Comparison of ENCODE assay signal across 30 cellular contexts in the genomic region with DNA sequence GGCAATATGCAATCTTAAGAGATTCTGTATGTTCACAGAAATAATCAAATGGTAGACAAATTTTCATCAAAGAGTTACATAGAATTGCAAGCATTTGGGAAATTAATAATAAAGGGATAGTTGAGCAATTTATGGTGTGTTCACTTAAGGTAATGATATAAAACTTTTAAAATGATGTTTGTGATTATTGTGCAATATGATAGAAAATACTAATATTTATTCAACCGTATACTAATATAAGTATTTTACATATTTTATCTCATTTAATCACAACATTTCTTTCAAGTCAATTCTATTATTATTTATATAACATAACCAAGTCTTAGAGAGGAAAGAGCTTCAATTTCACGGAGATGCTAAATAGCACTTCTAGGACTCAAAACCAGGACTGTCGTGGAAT.
"Had no signal": no experiment of that assay in that cellular context is flagged by ENCODE, and none has a peak within 500 bp of the region (broad histone marks: within the 10 kb centered on the region; RNA-seq: fewer than 3 reads in every experiment).

No MANE protein-coding gene starts in this region.

- H3K27me3 ChIP-seq: neutrophil, sigmoid colon, stomach, thyroid gland, tibial nerve, upper lobe of left lung, vagina had no signal

- H3K9me3 Mint-ChIP-seq: nephron progenitor cell; neural crest cell; stimulated activated naive B cell treated with anti-CD40 and anti-IgM and Interleukin-4, amounts not matched to agents 10 μg/mL and 1 μg/mL and 100 μg/mL, for 72 hours; stimulated activated naive CD8-positive, alpha-beta T cell treated with anti-CD3 and anti-CD28 coated beads, Interleukin-15, Interleukin-2, amounts not matched to agents 100 ng/mL and 50 ng/mL, for 24 hours had no signal

- H3K4me3 ChIP-seq: psoas muscle, right lobe of liver, sigmoid colon, stomach, thoracic aorta, thyroid gland, tibial nerve, upper lobe of left lung, vagina had no signal

- H3K9me3 ChIP-seq: neutrophil, psoas muscle, right lobe of liver, sigmoid colon, stomach, thoracic aorta, thyroid gland, tibial nerve, upper lobe of left lung, vagina had no signal

- H3K4me3 Mint-ChIP-seq: naive thymus-derived CD8-positive, alpha-beta T cell; natural killer cell treated with Interleukin-12 subunit alpha and Interleukin-12 subunit beta and Interleukin-15 and Interleukin-18, amount 100 ng/mL, for 72 hours; nephron progenitor cell; neural crest cell; stimulated activated effector memory CD8-positive, alpha-beta T cell treated with anti-CD3 and anti-CD28 coated beads, Interleukin-12 subunit alpha, Interleukin-12 subunit beta, amount 100 ng/mL, for 72 hours; stimulated activated naive B cell treated with anti-CD40 and anti-IgM and Interleukin-4, amounts not matched to agents 10 μg/mL and 1 μg/mL and 100 μg/mL, for 72 hours; stimulated activated naive CD8-positive, alpha-beta T cell treated with anti-CD3 and anti-CD28 coated beads, Interleukin-15, Interleukin-2, amounts not matched to agents 100 ng/mL and 50 ng/mL, for 24 hours had no signal

- H3K27ac Mint-ChIP-seq: naive thymus-derived CD8-positive, alpha-beta T cell; natural killer cell treated with Interleukin-12 subunit alpha and Interleukin-12 subunit beta and Interleukin-15 and Interleukin-18, amount 100 ng/mL, for 72 hours; nephron progenitor cell; progenitor cell of endocrine pancreas; stimulated activated effector memory CD8-positive, alpha-beta T cell treated with anti-CD3 and anti-CD28 coated beads, Interleukin-12 subunit alpha, Interleukin-12 subunit beta, amount 100 ng/mL, for 72 hours; stimulated activated naive B cell treated with anti-CD40 and anti-IgM and Interleukin-4, amounts not matched to agents 10 μg/mL and 1 μg/mL and 100 μg/mL, for 72 hours; stimulated activated naive CD8-positive, alpha-beta T cell treated with anti-CD3 and anti-CD28 coated beads, Interleukin-15, Interleukin-2, amounts not matched to agents 100 ng/mL and 50 ng/mL, for 24 hours had no signal

- FAIRE-seq: small intestine, urothelium cell line had no signal

- H3K4me1 ChIP-seq: parathyroid adenoma, psoas muscle, right lobe of liver, stomach, thyroid gland, tibial nerve, upper lobe of left lung, vagina had no signal

- H3K27me3 Mint-ChIP-seq: naive thymus-derived CD8-positive, alpha-beta T cell; natural killer cell treated with Interleukin-12 subunit alpha and Interleukin-12 subunit beta and Interleukin-15 and Interleukin-18, amount 100 ng/mL, for 72 hours; progenitor cell of endocrine pancreas; stimulated activated naive B cell treated with anti-CD40 and anti-IgM and Interleukin-4, amounts not matched to agents 10 μg/mL and 1 μg/mL and 100 μg/mL, for 72 hours; stimulated activated naive CD8-positive, alpha-beta T cell treated with anti-CD3 and anti-CD28 coated beads, Interleukin-15, Interleukin-2, amounts not matched to agents 100 ng/mL and 50 ng/mL, for 24 hours had no signal

- H2AFZ ChIP-seq: parathyroid adenoma had no signal

- H3K36me3 Mint-ChIP-seq: naive thymus-derived CD8-positive, alpha-beta T cell; natural killer cell treated with Interleukin-12 subunit alpha and Interleukin-12 subunit beta and Interleukin-15 and Interleukin-18, amount 100 ng/mL, for 72 hours; stimulated activated effector memory CD8-positive, alpha-beta T cell treated with anti-CD3 and anti-CD28 coated beads, Interleukin-12 subunit alpha, Interleukin-12 subunit beta, amount 100 ng/mL, for 72 hours; stimulated activated naive B cell treated with anti-CD40 and anti-IgM and Interleukin-4, amounts not matched to agents 10 μg/mL and 1 μg/mL and 100 μg/mL, for 72 hours had no signal

- H3K9ac ChIP-seq: parathyroid adenoma had no signal

- DNase-seq: naive thymus-derived CD8-positive, alpha-beta T cell; nephron progenitor cell; nucleus accumbens; posterior cingulate gyrus; psoas muscle; right cardiac atrium; right lobe of liver; sigmoid colon; small intestine; stimulated activated CD4-positive, alpha-beta T cell treated with anti-CD3 and anti-CD28 coated beads, Interleukin-15, amount 100 ng/mL, for 24 hours; stimulated activated CD4-positive, alpha-beta T cell treated with anti-CD3 and anti-CD28 coated beads, Interleukin-2, amount 100 ng/mL, for 24 hours; stimulated activated CD4-positive, alpha-beta T cell treated with anti-CD3 and anti-CD28 coated beads, Interleukin-2, amount 100 ng/mL, for 48 hours; stimulated activated CD4-positive, alpha-beta T cell treated with anti-CD3 and anti-CD28 coated beads, Interleukin-4, amount 100 ng/mL, for 24 hours; stimulated activated naive B cell treated with anti-CD40 and anti-IgM and Interleukin-4, amounts not matched to agents 10 μg/mL and 1 μg/mL and 100 μg/mL, for 72 hours; stimulated activated naive CD4-positive, alpha-beta T cell treated with Interleukin-2 at 50 U/mL for 16 hours; stomach; thyroid gland; trophoblast cell; upper lobe of left lung had no signal

- H3K36me3 ChIP-seq: neutrophil, right lobe of liver, sigmoid colon, stomach, thoracic aorta, thyroid gland, tibial nerve, upper lobe of left lung, vagina had no signal

- H3K27ac ChIP-seq: neutrophil, parathyroid adenoma, psoas muscle, right lobe of liver, sigmoid colon, stomach, thoracic aorta, thyroid gland, tibial nerve, upper lobe of left lung, vagina had no signal

- H3K4me1 Mint-ChIP-seq: naive thymus-derived CD8-positive, alpha-beta T cell; nephron progenitor cell; neural crest cell; stimulated activated effector memory CD8-positive, alpha-beta T cell treated with anti-CD3 and anti-CD28 coated beads, Interleukin-12 subunit alpha, Interleukin-12 subunit beta, amount 100 ng/mL, for 72 hours; stimulated activated naive B cell treated with anti-CD40 and anti-IgM and Interleukin-4, amounts not matched to agents 10 μg/mL and 1 μg/mL and 100 μg/mL, for 72 hours had no signal

- ATAC-seq: naive thymus-derived CD8-positive, alpha-beta T cell; natural killer cell treated with Interleukin-12 subunit alpha and Interleukin-12 subunit beta and Interleukin-15 and Interleukin-18, amount 100 ng/mL, for 72 hours; psoas muscle; right cardiac atrium; right lobe of liver; stimulated activated effector memory CD8-positive, alpha-beta T cell treated with anti-CD3 and anti-CD28 coated beads, Interleukin-12 subunit alpha, Interleukin-12 subunit beta, amount 100 ng/mL, for 72 hours; stimulated activated naive B cell treated with anti-CD40 and anti-IgM and Interleukin-4, amounts not matched to agents 10 μg/mL and 1 μg/mL and 100 μg/mL, for 72 hours had no signal
